Comparison of ENCODE assay signal across 10 cellular contexts in genomic region chr6:5866547-5867051, GRCh38.
A peak's percentile ranks its signal among the peaks of the same experiment; 100 is the strongest.
DNase-seq lines count a peak whose midpoint lies in the region; ATAC-seq and FAIRE-seq lines count a peak whose summit lies in the region.
"Had no signal": no experiment of that assay in that cellular context is flagged by ENCODE, and none has a peak within 500 bp of the region (broad histone marks: within the 10 kb centered on the region; RNA-seq: fewer than 3 reads in every experiment).

No MANE protein-coding gene starts in this region.

- H3K27ac ChIP-seq in BLaER1 treated with 17β-estradiol and CSF1 and Interleukin-3, amounts not matched to agents 10 nM and 100 nM = peak overlapping the region in 9 of 11 experiments; percentile 2 to 72 (median 49); a peak in 16 of 22 replicates
- H3K27ac ChIP-seq in thymus (ENCODE audit: low read depth) = peak overlapping the region; percentile 37
- H3K27ac ChIP-seq: cardiac muscle cell had no signal

- peaks cover 47% of the 10 kb centered on the region for H3K4me1 Mint-ChIP-seq in activated CD4-positive, alpha-beta memory T cell treated with anti-CD3 and anti-CD28 coated beads, Interleukin-2, amount 10 ng/mL, durations not matched to agents 7 days and 5 days

- no peaks in the 10 kb centered on the region for H3K36me3 ChIP-seq in BLaER1 treated with 17β-estradiol and CSF1 and Interleukin-3, amounts not matched to agents 10 nM and 100 nM
- H3K36me3 ChIP-seq in thymus (ENCODE audit: control insufficient read depth, insufficient read depth) = no peaks in the 10 kb centered on the region
- H3K36me3 ChIP-seq: cardiac muscle cell had no signal

- H3K9me3 Mint-ChIP-seq in activated CD4-positive, alpha-beta memory T cell treated with anti-CD3 and anti-CD28 coated beads, Interleukin-2, amount 10 ng/mL, durations not matched to agents 7 days and 5 days = peaks cover 7% of the 10 kb centered on the region

- peak; percentile 54 for DNase-seq in LoVo (ENCODE audit: low spot score)
- DNase-seq in activated CD4-positive, alpha-beta memory T cell treated with anti-CD3 and anti-CD28 coated beads, Interleukin-2, amount 10 ng/mL, durations not matched to agents 7 days and 5 days = peak; percentile 28
- no peak for DNase-seq in HuH-7.5 (ENCODE audit: low spot score)

- H3K4me3 ChIP-seq in BLaER1 treated with 17β-estradiol and CSF1 and Interleukin-3, amounts not matched to agents 10 nM and 100 nM = peak overlapping the region in 4 of 10 experiments; percentile 9 to 18 (median 12); a peak in 6 of 20 replicates
- no peak overlapping the region for H3K4me3 ChIP-seq in thymus (ENCODE audit: low read length)
- H3K4me3 ChIP-seq: cardiac muscle cell had no signal

- peak overlapping the region; percentile 82 for H3K27ac Mint-ChIP-seq in activated CD4-positive, alpha-beta memory T cell treated with anti-CD3 and anti-CD28 coated beads, Interleukin-2, amount 10 ng/mL, durations not matched to agents 7 days and 5 days

- H3K9ac ChIP-seq in BLaER1 treated with 17β-estradiol and CSF1 and Interleukin-3, amounts not matched to agents 10 nM and 100 nM = peak overlapping the region in 1 of 11 experiments; percentile 36; a peak in 2 of 22 replicates

- ATAC-seq in GM21423 (IDR thresholded peaks at IDR 0.05; ENCODE audit: unreplicated experiment) = no peak
- no peak for ATAC-seq in HG03342 (IDR thresholded peaks at IDR 0.05; ENCODE audit: unreplicated experiment)
- ATAC-seq: HCT116 had no signal

- POLR2A ChIA-PET in activated CD4-positive, alpha-beta memory T cell treated with anti-CD3 and anti-CD28 coated beads, Interleukin-2, amount 10 ng/mL, durations not matched to agents 7 days and 5 days (lab: Charles Lee) = interaction anchor here (0.7 to 1.4 kb wide), 3 partner anchors 15 to 35 kb away, joined by 3 to 5 read pairs (median 3); no protein-coding TSS in a partner anchor

- CTCF ChIA-PET in activated CD4-positive, alpha-beta memory T cell treated with anti-CD3 and anti-CD28 coated beads, Interleukin-2, amount 10 ng/mL, durations not matched to agents 7 days and 5 days (lab: Charles Lee) = no interaction called here

- H3K36me3 Mint-ChIP-seq in activated CD4-positive, alpha-beta memory T cell treated with anti-CD3 and anti-CD28 coated beads, Interleukin-2, amount 10 ng/mL, durations not matched to agents 7 days and 5 days (ENCODE audit: low read depth) = peaks cover 13% of the 10 kb centered on the region

- peak; percentile 66 for FAIRE-seq in islet of Langerhans (lab: Jason Lieb, UNC)

- peak overlapping the region; percentile 46 to 70 (median 57) for H3K4me2 ChIP-seq in BLaER1 treated with 17β-estradiol and CSF1 and Interleukin-3, amounts not matched to agents 10 nM and 100 nM

- H4K20me1 ChIP-seq in BLaER1 treated with 17β-estradiol and CSF1 and Interleukin-3, amounts not matched to agents 10 nM and 100 nM = no peaks in the 10 kb centered on the region

- 84% methylated on average over 4 of the region's 4 CpGs for WGBS in thymus

- peak overlapping the region; percentile 73 for H3K4me3 Mint-ChIP-seq in activated CD4-positive, alpha-beta memory T cell treated with anti-CD3 and anti-CD28 coated beads, Interleukin-2, amount 10 ng/mL, durations not matched to agents 7 days and 5 days

- H3K27me3 Mint-ChIP-seq in activated CD4-positive, alpha-beta memory T cell treated with anti-CD3 and anti-CD28 coated beads, Interleukin-2, amount 10 ng/mL, durations not matched to agents 7 days and 5 days = no peaks in the 10 kb centered on the region

- peaks cover 17 to 33% (median 23%) of the 10 kb centered on the region in 10 experiments for H3K4me1 ChIP-seq in BLaER1 treated with 17β-estradiol and CSF1 and Interleukin-3, amounts not matched to agents 10 nM and 100 nM
- no peaks in the 10 kb centered on the region for H3K4me1 ChIP-seq in thymus (ENCODE audit: control insufficient read depth, insufficient read depth, low read length)

- peaks cover 28 to 55% (median 35%) of the 10 kb centered on the region in 11 experiments for H3K9me3 ChIP-seq in BLaER1 treated with 17β-estradiol and CSF1 and Interleukin-3, amounts not matched to agents 10 nM and 100 nM (replicated peaks in 1 of 11)
- no peaks in the 10 kb centered on the region for H3K9me3 ChIP-seq in thymus (ENCODE audit: control insufficient read depth)

- H3K27me3 ChIP-seq in BLaER1 treated with 17β-estradiol and CSF1 and Interleukin-3, amounts not matched to agents 10 nM and 100 nM = no peaks in the 10 kb centered on the region
- H3K27me3 ChIP-seq in thymus (ENCODE audit: control insufficient read depth, insufficient read depth) = no peaks in the 10 kb centered on the region
- H3K27me3 ChIP-seq: cardiac muscle cell had no signal
